8 cellular contexts compared by ENCODE assay signal in genomic region chr1:34885405-34886247, GRCh38. TPM values are rescaled to one million over a fixed set of nuclear protein-coding genes. Genes with fewer than 3 reads are reported as not detected.
DNase-seq lines count a peak whose midpoint lies in the region; ATAC-seq and TF ChIP-seq lines count a peak whose summit lies in the region.

No MANE protein-coding gene starts in this region.

- peaks cover 61% of the 10 kb centered on the region for H3K27me3 Mint-ChIP-seq in progenitor cell of endocrine pancreas

- H3K36me3 ChIP-seq in fibroblast of lung (ENCODE audit: control insufficient read depth, insufficient read depth, low read length), result no peaks in the 10 kb centered on the region

- H3K4me2 ChIP-seq in fibroblast of lung (ENCODE audit: extremely low read depth, insufficient read depth, low read length), result peak overlapping the region; percentile 51

- H3K27me3 ChIP-seq in fibroblast of lung (ENCODE audit: control insufficient read depth, insufficient read depth, low read length), result peaks cover 17% of the 10 kb centered on the region

- H3K4me3 Mint-ChIP-seq in progenitor cell of endocrine pancreas (ENCODE audit: low read depth), result peak overlapping the region; percentile 33

- H3K9me3 ChIP-seq in fibroblast of lung (ENCODE audit: control insufficient read depth, insufficient read depth, low read depth, low read length), result no peaks in the 10 kb centered on the region

- H3K4me1 ChIP-seq in fibroblast of lung (ENCODE audit: control insufficient read depth, extremely low read depth, insufficient read depth, low read length), result no peaks in the 10 kb centered on the region

- ATAC-seq in GM18511 (IDR thresholded peaks at IDR 0.05; ENCODE audit: unreplicated experiment), result no peak
- no peak for ATAC-seq in GM21423 (IDR thresholded peaks at IDR 0.05; ENCODE audit: unreplicated experiment)
- no peak for ATAC-seq in GM21576 (IDR thresholded peaks at IDR 0.05; ENCODE audit: unreplicated experiment)
- no peak for ATAC-seq in HG03354 (IDR thresholded peaks at IDR 0.05; ENCODE audit: poor library complexity, severe bottlenecking, unreplicated experiment)

- peak overlapping the region; percentile 39 for H2AFZ ChIP-seq in fibroblast of lung (ENCODE audit: low read length)

- no peaks in the 10 kb centered on the region for H3K36me3 Mint-ChIP-seq in progenitor cell of endocrine pancreas (ENCODE audit: insufficient read depth)

- TF ChIP-seq CTCF in GM13976 (IDR thresholded peaks at IDR 0.05; ENCODE audit: borderline replicate concordance, control extremely low read depth, extremely low read depth, insufficient read depth, missing control alignments) (no peak), fibroblast of lung (conservative IDR thresholded peaks at IDR 0.05 in 1 of 2, IDR thresholded peaks at IDR 0.05 in 1 of 2; ENCODE audit: low read depth in 1 of 2, low read length in 2 of 2) (no peak), progenitor cell of endocrine pancreas (IDR thresholded peaks at IDR 0.05; ENCODE audit: unreplicated experiment) (no peak)

- H3K27ac Mint-ChIP-seq in progenitor cell of endocrine pancreas, result no peak overlapping the region

- H3K4me3 ChIP-seq in fibroblast of lung (replicated peaks in 1 of 4; ENCODE audit: control extremely low read depth in 1 of 4, insufficient read depth in 1 of 4, low read depth in 3 of 4, low read length in 4 of 4), result peak overlapping the region in 3 of 4 experiments; percentile 2 to 37 (median 21)

- H4K20me1 ChIP-seq in fibroblast of lung (ENCODE audit: control insufficient read depth, extremely low read depth, insufficient read depth, low read length), result no peaks in the 10 kb centered on the region

- H3K27ac ChIP-seq in fibroblast of lung (ENCODE audit: insufficient read depth, low read length), result no peak overlapping the region

- in situ Hi-C loops in GM13976 (cut with MboI; ENCODE audit: low sequenced_read_pairs, unreplicated experiment), result no loop called here

- DNase-seq in GM13976 (ENCODE audit: low spot score) (peak; percentile 65), fibroblast of lung (ENCODE audit: low read depth in 2 of 2) (peak; percentile 24 to 29), progenitor cell of endocrine pancreas (ENCODE audit: low spot score, unreplicated experiment) (peak; percentile 50)
- DNase-seq in activated CD8-positive, alpha-beta memory T cell treated with anti-CD3 and anti-CD28 coated beads for 48 hours (ENCODE audit: low read depth in 2 of 3, low spot score in 2 of 3), result peak in 2 of 3 experiments; percentile 26 to 55

- H3K4me1 Mint-ChIP-seq in progenitor cell of endocrine pancreas (ENCODE audit: low read depth), result peaks cover 2% of the 10 kb centered on the region

- H3K79me2 ChIP-seq in fibroblast of lung (ENCODE audit: control insufficient read depth, insufficient read depth, low read length), result no peaks in the 10 kb centered on the region

- no peak overlapping the region for H3K9ac ChIP-seq in fibroblast of lung (ENCODE audit: insufficient read depth, low read length)

- no peaks in the 10 kb centered on the region for H3K9me3 Mint-ChIP-seq in progenitor cell of endocrine pancreas (ENCODE audit: low read depth)

RNA-seq across cellular contexts. Expression of gene SMIM12, which starts 26.1 kb away (rescaled TPM):
- total RNA-seq in fibroblast of lung (14.4 and 18.2 TPM in 2 replicates), progenitor cell of endocrine pancreas (35.7 and 39.5 TPM in 2 replicates)
- 59.7 and 66.0 TPM in 2 replicates for polyA plus RNA-seq in fibroblast of lung
- polyA plus RNA-seq in fibroblast of lung (2012), result 46.1 and 54.2 TPM in 2 replicates
- polyA minus RNA-seq in fibroblast of lung (ENCODE audit: low replicate concordance), result 30.2 and 42.5 TPM in 2 replicates

RNA-seq across cellular contexts. Expression of gene DLGAP3, which starts 43.8 kb away (rescaled TPM):
- not detected in 2 replicates for total RNA-seq in fibroblast of lung
- 0.02 TPM in 1 of 2 replicates, not detected in the other for polyA plus RNA-seq in fibroblast of lung
- not detected in 2 replicates for polyA plus RNA-seq in fibroblast of lung (2012)
- not detected in 2 replicates for polyA minus RNA-seq in fibroblast of lung (ENCODE audit: low replicate concordance)
- 1.3 TPM in 2 replicates for total RNA-seq in progenitor cell of endocrine pancreas
